11 cellular contexts compared by ENCODE assay signal in the genomic region with DNA sequence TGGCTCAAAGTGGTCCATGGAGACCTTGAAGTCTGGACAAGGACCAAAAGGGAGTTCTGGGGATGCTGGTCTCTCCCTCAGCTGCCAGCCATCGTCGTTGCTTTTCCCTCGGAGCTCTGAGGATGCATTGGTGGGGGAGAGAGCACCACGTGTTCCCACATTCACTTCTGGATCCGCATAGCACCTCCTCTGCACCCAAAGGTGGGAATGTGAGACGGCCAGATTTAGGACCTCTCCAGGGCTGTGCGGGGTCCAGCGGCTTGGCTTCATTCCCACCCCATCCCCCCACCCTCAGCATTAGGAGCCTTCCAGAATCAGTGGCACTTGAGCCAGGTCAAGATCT. TPM values are rescaled to one million over a fixed set of nuclear protein-coding genes. Genes with fewer than 3 reads are reported as not detected.
DNase-seq lines count a peak whose midpoint lies in the region; ATAC-seq and TF ChIP-seq lines count a peak whose summit lies in the region.
"Had no signal": no experiment of that assay in that cellular context is flagged by ENCODE, and none has a peak within 500 bp of the region (broad histone marks: within the 10 kb centered on the region; RNA-seq: fewer than 3 reads in every experiment).

No MANE protein-coding gene starts in this region.

- no peaks in the 10 kb centered on the region for H3K9me3 Mint-ChIP-seq in activated naive CD4-positive, alpha-beta T cell treated with anti-CD3 and anti-CD28 coated beads for 36 hours

- no peak overlapping the region for H3K27ac ChIP-seq in KMS-11
- no peak overlapping the region for H3K27ac ChIP-seq in osteoblast (ENCODE audit: low read depth, low read length)
- H3K27ac ChIP-seq in spleen = no peak overlapping the region
- H3K27ac ChIP-seq: WERI-Rb-1 had no signal

- no peak for TF ChIP-seq CTCF in AG10803 (conservative IDR thresholded peaks at IDR 0.05; ENCODE audit: low read length)
- TF ChIP-seq CTCF in KMS-11 (conservative IDR thresholded peaks at IDR 0.05; ENCODE audit: low read depth, low read length) = no peak
- TF ChIP-seq CTCF in epithelial cell of proximal tubule (conservative IDR thresholded peaks at IDR 0.05; ENCODE audit: low read depth, low read length) = no peak
- TF ChIP-seq CTCF in osteoblast (IDR thresholded peaks at IDR 0.05; ENCODE audit: extremely low read depth, low read depth, low read length) = no peak
- no peak for TF ChIP-seq CTCF in spleen (IDR thresholded peaks at IDR 0.05 in 8 of 11, conservative IDR thresholded peaks at IDR 0.05 in 3 of 11)

- H3K9ac ChIP-seq in KMS-11 = peak overlapping the region; percentile 51; the same call in 1 of the 2 replicates

- H4K20me1 ChIP-seq in KMS-11 (ENCODE audit: insufficient read depth) (no peaks in the 10 kb centered on the region), osteoblast (ENCODE audit: insufficient read depth, low read length) (peaks cover 36% of the 10 kb centered on the region)

- H3K4me3 ChIP-seq in AG10803 (ENCODE audit: low read length) (peak overlapping the region; percentile 83), KMS-11 (IDR thresholded peaks at IDR 0.05; ENCODE audit: insufficient read depth, low read depth, low read length) (no peak overlapping the region), epithelial cell of proximal tubule (ENCODE audit: low read depth, low read length) (peak overlapping the region; percentile 75), osteoblast (ENCODE audit: insufficient read depth, low read length) (peak overlapping the region; percentile 85), spleen (peak overlapping the region in 3 of 8 donors; percentile 44 to 73 (median 49))

- H3K27me3 Mint-ChIP-seq in activated naive CD4-positive, alpha-beta T cell treated with anti-CD3 and anti-CD28 coated beads for 36 hours (ENCODE audit: low read depth) = peaks cover 20% of the 10 kb centered on the region

- intact Hi-C loops in spleen (cut with DNase I; ENCODE audit: low total_unique reads) = loop anchor here (5.0 kb wide), 1 partner anchor 42 kb away; no protein-coding TSS in a partner anchor
- intact Hi-C loops in activated naive CD4-positive, alpha-beta T cell treated with anti-CD3 and anti-CD28 coated beads for 36 hours (cut with micrococcal nuclease) = no loop called here

- H3K4me1 Mint-ChIP-seq in activated naive CD4-positive, alpha-beta T cell treated with anti-CD3 and anti-CD28 coated beads for 36 hours (ENCODE audit: low read depth) = peaks cover 4% of the 10 kb centered on the region

- H3K27me3 ChIP-seq in KMS-11 (ENCODE audit: insufficient read depth, low read depth) (no peaks in the 10 kb centered on the region), osteoblast (ENCODE audit: insufficient read depth, low read length) (no peaks in the 10 kb centered on the region), spleen (replicated peaks in 1 of 7) (peaks cover 0 to 35% (median 10%) of the 10 kb centered on the region in 7 donors)

- 73 to 80% (median 75%) methylated on average over 7 to 8 of the region's 8 CpGs for WGBS in spleen, 5 donors

- H3K27ac Mint-ChIP-seq in activated naive CD4-positive, alpha-beta T cell treated with anti-CD3 and anti-CD28 coated beads for 36 hours = no peak overlapping the region

- no peak for TF ChIP-seq POLR2A in spleen (IDR thresholded peaks at IDR 0.05)

- H2AFZ ChIP-seq in KMS-11 (ENCODE audit: low read depth) (no peak overlapping the region), osteoblast (ENCODE audit: low read length) (no peak overlapping the region)

- peaks cover 30% of the 10 kb centered on the region for H3K4me1 ChIP-seq in KMS-11 (ENCODE audit: low read depth, poor library complexity, severe bottlenecking)
- H3K4me1 ChIP-seq in osteoblast (ENCODE audit: insufficient read depth, low read length) = peaks cover 15% of the 10 kb centered on the region
- peaks cover 0 to 46% (median 25%) of the 10 kb centered on the region in 6 donors for H3K4me1 ChIP-seq in spleen

- H3K4me3 Mint-ChIP-seq in activated naive CD4-positive, alpha-beta T cell treated with anti-CD3 and anti-CD28 coated beads for 36 hours = no peak overlapping the region

- ATAC-seq in HG03460 (IDR thresholded peaks at IDR 0.05; ENCODE audit: unreplicated experiment) (no peak), GM21576 (IDR thresholded peaks at IDR 0.05; ENCODE audit: unreplicated experiment) (no peak)

- H3K36me3 ChIP-seq in KMS-11 (ENCODE audit: insufficient read depth) (no peaks in the 10 kb centered on the region), osteoblast (ENCODE audit: insufficient read depth, low read length) (no peaks in the 10 kb centered on the region), spleen (no peaks in the 10 kb centered on the region)
- H3K36me3 ChIP-seq: WERI-Rb-1 had no signal

- CTCF ChIA-PET in activated naive CD4-positive, alpha-beta T cell treated with anti-CD3 and anti-CD28 coated beads for 36 hours (lab: Charles Lee) = interaction anchor here (0.5 to 5.1 kb wide), 8 partner anchors 11 to 489 kb away, joined by 3 to 35 read pairs (median 4); no protein-coding TSS in a partner anchor

- peak overlapping the region; percentile 76 for H3K4me2 ChIP-seq in KMS-11
- H3K4me2 ChIP-seq in osteoblast (ENCODE audit: insufficient read depth, low read length) = peak overlapping the region; percentile 91

- no peaks in the 10 kb centered on the region for H3K36me3 Mint-ChIP-seq in activated naive CD4-positive, alpha-beta T cell treated with anti-CD3 and anti-CD28 coated beads for 36 hours (ENCODE audit: low read depth)

- H3K9me3 ChIP-seq in osteoblast (ENCODE audit: low read depth, low read length) (no peaks in the 10 kb centered on the region), spleen (no peaks in the 10 kb centered on the region)

- no peaks in the 10 kb centered on the region for H3K79me2 ChIP-seq in KMS-11 (ENCODE audit: insufficient read depth, low read depth)
- H3K79me2 ChIP-seq in osteoblast (ENCODE audit: insufficient read depth, low read length) = peaks cover 16% of the 10 kb centered on the region

- DNase-seq in AG10803 (ENCODE audit: low read depth) (no peak), epithelial cell of proximal tubule (ENCODE audit: low read depth) (no peak), osteoblast (ENCODE audit: insufficient read length, low spot score, missing footprints) (peak; percentile 60), spleen (no peak)
- DNase-seq in activated naive CD4-positive, alpha-beta T cell treated with anti-CD3 and anti-CD28 coated beads for 36 hours = no peak
- DNase-seq: dermis blood vessel endothelial cell, NCI-H2081 had no signal

RNA-seq across cellular contexts. Expression of gene EPB41L1, which starts 1.1 kb away (rescaled TPM):
- total RNA-seq in epithelial cell of proximal tubule = 10.9 and 17.4 TPM in 2 replicates
- 26.8 and 32.4 TPM in 2 replicates for total RNA-seq in osteoblast
- total RNA-seq in spleen = 10 to 100 TPM in 5 of 7 donors, 1 to 10 TPM in 2; 8.7 to 18.6 (median 16.2) TPM
- 1 to 10 TPM; 1.5 to 2.6 (median 1.5) TPM for polyA plus RNA-seq in spleen
- total RNA-seq in activated naive CD4-positive, alpha-beta T cell treated with anti-CD3 and anti-CD28 coated beads for 36 hours = 1 to 10 TPM in 1 of 2 experiments, under 1 TPM in 1; 0.57 to 1.1 TPM
